In the genomic region with DNA sequence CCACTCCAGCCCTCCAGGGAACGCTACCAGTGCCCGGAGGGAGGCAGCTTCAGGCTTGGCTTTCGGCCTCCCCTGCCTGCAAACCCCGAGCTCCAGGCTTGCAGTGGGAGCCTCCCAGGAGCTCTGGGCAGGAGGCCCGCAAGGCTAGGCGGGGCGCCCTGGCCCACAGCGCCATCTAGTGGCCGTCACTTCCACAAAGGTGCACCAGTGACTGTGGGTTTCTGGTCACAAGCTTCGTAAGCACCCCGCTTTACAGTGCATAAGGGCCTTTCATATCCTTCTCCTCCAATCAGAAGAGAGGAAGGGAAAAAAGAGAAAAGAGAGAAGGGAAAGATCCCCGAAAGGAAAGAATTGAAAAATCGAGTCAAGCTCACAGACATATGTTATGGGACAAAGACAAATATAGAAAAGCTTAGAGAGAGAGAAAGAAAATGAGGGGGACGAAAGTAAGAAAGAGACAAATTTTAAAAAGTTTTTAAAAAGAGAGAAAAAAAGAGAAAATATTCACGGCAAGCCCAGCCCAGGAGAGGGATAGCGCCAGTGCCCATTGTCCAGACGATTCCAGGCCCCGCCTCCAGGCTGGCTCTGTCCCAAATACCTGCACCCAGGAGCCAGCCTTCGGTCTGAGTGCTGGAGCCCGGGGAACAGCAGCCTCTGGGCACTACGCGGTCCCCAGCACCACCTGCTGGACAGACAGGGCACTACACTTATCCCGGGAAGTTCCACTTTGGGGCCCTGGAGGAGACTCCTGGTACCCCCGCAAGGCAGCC, we compare ENCODE assay signal across 1 cellular context.
TF ChIP-seq lines count a peak whose summit lies in the region.

No MANE protein-coding gene starts in this region.

TF ChIP-seq in HEK293, 187 proteins besides CTCF, POLR2A, EP300 and RAD21 (continued from another document and continues in another):
- TF ChIP-seq ZNF132 (tag by site-specific recombination; IDR thresholded peaks at IDR 0.05; ENCODE audit: borderline replicate concordance) (no peak), ZNF571 (tag by site-specific recombination; IDR thresholded peaks at IDR 0.05) (no peak), ZFP3 (tag by site-specific recombination; IDR thresholded peaks at IDR 0.05; ENCODE audit: low read depth) (no peak), ZNF175 (tag by site-specific recombination; IDR thresholded peaks at IDR 0.05) (no peak), ZIC2 (tag by site-specific recombination; IDR thresholded peaks at IDR 0.05) (peak; percentile 90), ZNF24 (tag by site-specific recombination; IDR thresholded peaks at IDR 0.05) (0 out of 2 replicates have a peak, but pooled peaks have one; percentile 24), ZNF629 (tag by site-specific recombination; IDR thresholded peaks at IDR 0.05) (peak; percentile 61), ZNF514 (tag by site-specific recombination; IDR thresholded peaks at IDR 0.05) (no peak), ZFP69B (tag by site-specific recombination; IDR thresholded peaks at IDR 0.05) (no peak), KLF1 (tag by site-specific recombination; IDR thresholded peaks at IDR 0.05) (0 out of 2 replicates have a peak, but pooled peaks have one; percentile 14), ZNF660 (tag by site-specific recombination; IDR thresholded peaks at IDR 0.05) (no peak; the same call in 1 of the 2 replicates), ZBTB1 (tag by site-specific recombination; IDR thresholded peaks at IDR 0.05) (no peak), ZBTB20 (tag by site-specific recombination; IDR thresholded peaks at IDR 0.05) (peak; percentile 99), ZNF433 (tag by site-specific recombination; IDR thresholded peaks at IDR 0.05; ENCODE audit: low read depth) (no peak), BCL11A (tag by site-specific recombination; IDR thresholded peaks at IDR 0.05; ENCODE audit: low read depth) (0 out of 2 replicates have a peak, but pooled peaks have one; percentile 41), ZNF529 (tag by site-specific recombination; IDR thresholded peaks at IDR 0.05; ENCODE audit: insufficient replicate concordance) (no peak), ZNF670 (tag by site-specific recombination; IDR thresholded peaks at IDR 0.05; ENCODE audit: low read depth) (no peak), GLI2 (tag by site-specific recombination; IDR thresholded peaks at IDR 0.05; ENCODE audit: borderline replicate concordance, low read depth) (no peak), SP2 (tag by site-specific recombination; IDR thresholded peaks at IDR 0.05) (peak; percentile 34; the same call in 1 of the 2 replicates), ZNF302 (tag by site-specific recombination; IDR thresholded peaks at IDR 0.05; ENCODE audit: low read depth) (no peak), ZNF664 (tag by site-specific recombination; IDR thresholded peaks at IDR 0.05) (no peak), ZNF830 (tag by site-specific recombination; IDR thresholded peaks at IDR 0.05; ENCODE audit: low read depth) (no peak), ZNF335 (tag by site-specific recombination; conservative IDR thresholded peaks at IDR 0.05) (peak; percentile 93), ZNF366 (tag by site-specific recombination; conservative IDR thresholded peaks at IDR 0.05) (peak; percentile 96), HOXC10 (CRISPR knock-in tag; IDR thresholded peaks at IDR 0.05) (no peak), ZNF785 (tag by site-specific recombination; IDR thresholded peaks at IDR 0.05) (no peak), ZNF76 (tag by site-specific recombination; IDR thresholded peaks at IDR 0.05; ENCODE audit: borderline replicate concordance, low read depth) (peak; percentile 36; the same call in 1 of the 2 replicates)
- TF ChIP-seq, protein P1, sequence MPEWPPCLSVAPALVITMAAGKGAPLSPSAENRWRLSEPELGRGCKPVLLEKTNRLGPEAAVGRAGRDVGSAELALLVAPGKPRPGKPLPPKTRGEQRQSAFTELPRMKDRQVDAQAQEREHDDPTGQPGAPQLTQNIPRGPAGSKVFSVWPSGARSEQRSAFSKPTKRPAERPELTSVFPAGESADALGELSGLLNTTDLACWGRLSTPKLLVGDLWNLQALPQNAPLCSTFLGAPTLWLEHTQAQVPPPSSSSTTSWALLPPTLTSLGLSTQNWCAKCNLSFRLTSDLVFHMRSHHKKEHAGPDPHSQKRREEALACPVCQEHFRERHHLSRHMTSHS (tag by site-specific recombination; IDR thresholded peaks at IDR 0.05): no peak
- TF ChIP-seq, protein P2, sequence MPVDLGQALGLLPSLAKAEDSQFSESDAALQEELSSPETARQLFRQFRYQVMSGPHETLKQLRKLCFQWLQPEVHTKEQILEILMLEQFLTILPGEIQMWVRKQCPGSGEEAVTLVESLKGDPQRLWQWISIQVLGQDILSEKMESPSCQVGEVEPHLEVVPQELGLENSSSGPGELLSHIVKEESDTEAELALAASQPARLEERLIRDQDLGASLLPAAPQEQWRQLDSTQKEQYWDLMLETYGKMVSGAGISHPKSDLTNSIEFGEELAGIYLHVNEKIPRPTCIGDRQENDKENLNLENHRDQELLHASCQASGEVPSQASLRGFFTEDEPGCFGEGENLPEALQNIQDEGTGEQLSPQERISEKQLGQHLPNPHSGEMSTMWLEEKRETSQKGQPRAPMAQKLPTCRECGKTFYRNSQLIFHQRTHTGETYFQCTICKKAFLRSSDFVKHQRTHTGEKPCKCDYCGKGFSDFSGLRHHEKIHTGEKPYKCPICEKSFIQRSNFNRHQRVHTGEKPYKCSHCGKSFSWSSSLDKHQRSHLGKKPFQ (tag by site-specific recombination; IDR thresholded peaks at IDR 0.05): no peak
- TF ChIP-seq, protein P3, sequence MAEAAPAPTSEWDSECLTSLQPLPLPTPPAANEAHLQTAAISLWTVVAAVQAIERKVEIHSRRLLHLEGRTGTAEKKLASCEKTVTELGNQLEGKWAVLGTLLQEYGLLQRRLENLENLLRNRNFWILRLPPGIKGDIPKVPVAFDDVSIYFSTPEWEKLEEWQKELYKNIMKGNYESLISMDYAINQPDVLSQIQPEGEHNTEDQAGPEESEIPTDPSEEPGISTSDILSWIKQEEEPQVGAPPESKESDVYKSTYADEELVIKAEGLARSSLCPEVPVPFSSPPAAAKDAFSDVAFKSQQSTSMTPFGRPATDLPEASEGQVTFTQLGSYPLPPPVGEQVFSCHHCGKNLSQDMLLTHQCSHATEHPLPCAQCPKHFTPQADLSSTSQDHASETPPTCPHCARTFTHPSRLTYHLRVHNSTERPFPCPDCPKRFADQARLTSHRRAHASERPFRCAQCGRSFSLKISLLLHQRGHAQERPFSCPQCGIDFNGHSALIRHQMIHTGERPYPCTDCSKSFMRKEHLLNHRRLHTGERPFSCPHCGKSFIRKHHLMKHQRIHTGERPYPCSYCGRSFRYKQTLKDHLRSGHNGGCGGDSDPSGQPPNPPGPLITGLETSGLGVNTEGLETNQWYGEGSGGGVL (tag by site-specific recombination; IDR thresholded peaks at IDR 0.05): no peak
- TF ChIP-seq, protein P4, sequence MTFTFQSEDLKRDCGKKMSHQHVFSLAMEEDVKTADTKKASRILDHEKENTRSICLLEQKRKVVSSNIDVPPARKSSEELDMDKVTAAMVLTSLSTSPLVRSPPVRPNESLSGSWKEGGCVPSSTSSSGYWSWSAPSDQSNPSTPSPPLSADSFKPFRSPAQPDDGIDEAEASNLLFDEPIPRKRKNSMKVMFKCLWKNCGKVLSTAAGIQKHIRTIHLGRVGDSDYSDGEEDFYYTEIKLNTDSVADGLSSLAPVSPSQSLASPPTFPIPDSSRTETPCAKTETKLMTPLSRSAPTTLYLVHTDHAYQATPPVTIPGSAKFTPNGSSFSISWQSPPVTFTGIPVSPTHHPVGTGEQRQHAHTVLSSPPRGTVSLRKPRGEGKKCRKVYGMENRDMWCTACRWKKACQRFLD (tag by site-specific recombination; IDR thresholded peaks at IDR 0.05): no peak
- TF ChIP-seq, protein P5, sequence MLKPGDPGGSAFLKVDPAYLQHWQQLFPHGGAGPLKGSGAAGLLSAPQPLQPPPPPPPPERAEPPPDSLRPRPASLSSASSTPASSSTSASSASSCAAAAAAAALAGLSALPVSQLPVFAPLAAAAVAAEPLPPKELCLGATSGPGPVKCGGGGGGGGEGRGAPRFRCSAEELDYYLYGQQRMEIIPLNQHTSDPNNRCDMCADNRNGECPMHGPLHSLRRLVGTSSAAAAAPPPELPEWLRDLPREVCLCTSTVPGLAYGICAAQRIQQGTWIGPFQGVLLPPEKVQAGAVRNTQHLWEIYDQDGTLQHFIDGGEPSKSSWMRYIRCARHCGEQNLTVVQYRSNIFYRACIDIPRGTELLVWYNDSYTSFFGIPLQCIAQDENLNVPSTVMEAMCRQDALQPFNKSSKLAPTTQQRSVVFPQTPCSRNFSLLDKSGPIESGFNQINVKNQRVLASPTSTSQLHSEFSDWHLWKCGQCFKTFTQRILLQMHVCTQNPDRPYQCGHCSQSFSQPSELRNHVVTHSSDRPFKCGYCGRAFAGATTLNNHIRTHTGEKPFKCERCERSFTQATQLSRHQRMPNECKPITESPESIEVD (tag by site-specific recombination; IDR thresholded peaks at IDR 0.05): no peak
- TF ChIP-seq, protein P6, sequence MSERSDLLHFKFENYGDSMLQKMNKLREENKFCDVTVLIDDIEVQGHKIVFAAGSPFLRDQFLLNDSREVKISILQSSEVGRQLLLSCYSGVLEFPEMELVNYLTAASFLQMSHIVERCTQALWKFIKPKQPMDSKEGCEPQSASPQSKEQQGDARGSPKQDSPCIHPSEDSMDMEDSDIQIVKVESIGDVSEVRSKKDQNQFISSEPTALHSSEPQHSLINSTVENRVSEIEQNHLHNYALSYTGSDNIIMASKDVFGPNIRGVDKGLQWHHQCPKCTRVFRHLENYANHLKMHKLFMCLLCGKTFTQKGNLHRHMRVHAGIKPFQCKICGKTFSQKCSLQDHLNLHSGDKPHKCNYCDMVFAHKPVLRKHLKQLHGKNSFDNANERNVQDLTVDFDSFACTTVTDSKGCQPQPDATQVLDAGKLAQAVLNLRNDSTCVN (tag by site-specific recombination; optimal IDR thresholded peaks at IDR 0.05): peak; percentile 16
- TF ChIP-seq, protein P7, sequence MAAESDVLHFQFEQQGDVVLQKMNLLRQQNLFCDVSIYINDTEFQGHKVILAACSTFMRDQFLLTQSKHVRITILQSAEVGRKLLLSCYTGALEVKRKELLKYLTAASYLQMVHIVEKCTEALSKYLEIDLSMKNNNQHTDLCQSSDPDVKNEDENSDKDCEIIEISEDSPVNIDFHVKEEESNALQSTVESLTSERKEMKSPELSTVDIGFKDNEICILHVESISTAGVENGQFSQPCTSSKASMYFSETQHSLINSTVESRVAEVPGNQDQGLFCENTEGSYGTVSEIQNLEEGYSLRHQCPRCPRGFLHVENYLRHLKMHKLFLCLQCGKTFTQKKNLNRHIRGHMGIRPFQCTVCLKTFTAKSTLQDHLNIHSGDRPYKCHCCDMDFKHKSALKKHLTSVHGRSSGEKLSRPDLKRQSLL (tag by site-specific recombination; IDR thresholded peaks at IDR 0.05): peak; percentile 78
- TF ChIP-seq, protein P8, sequence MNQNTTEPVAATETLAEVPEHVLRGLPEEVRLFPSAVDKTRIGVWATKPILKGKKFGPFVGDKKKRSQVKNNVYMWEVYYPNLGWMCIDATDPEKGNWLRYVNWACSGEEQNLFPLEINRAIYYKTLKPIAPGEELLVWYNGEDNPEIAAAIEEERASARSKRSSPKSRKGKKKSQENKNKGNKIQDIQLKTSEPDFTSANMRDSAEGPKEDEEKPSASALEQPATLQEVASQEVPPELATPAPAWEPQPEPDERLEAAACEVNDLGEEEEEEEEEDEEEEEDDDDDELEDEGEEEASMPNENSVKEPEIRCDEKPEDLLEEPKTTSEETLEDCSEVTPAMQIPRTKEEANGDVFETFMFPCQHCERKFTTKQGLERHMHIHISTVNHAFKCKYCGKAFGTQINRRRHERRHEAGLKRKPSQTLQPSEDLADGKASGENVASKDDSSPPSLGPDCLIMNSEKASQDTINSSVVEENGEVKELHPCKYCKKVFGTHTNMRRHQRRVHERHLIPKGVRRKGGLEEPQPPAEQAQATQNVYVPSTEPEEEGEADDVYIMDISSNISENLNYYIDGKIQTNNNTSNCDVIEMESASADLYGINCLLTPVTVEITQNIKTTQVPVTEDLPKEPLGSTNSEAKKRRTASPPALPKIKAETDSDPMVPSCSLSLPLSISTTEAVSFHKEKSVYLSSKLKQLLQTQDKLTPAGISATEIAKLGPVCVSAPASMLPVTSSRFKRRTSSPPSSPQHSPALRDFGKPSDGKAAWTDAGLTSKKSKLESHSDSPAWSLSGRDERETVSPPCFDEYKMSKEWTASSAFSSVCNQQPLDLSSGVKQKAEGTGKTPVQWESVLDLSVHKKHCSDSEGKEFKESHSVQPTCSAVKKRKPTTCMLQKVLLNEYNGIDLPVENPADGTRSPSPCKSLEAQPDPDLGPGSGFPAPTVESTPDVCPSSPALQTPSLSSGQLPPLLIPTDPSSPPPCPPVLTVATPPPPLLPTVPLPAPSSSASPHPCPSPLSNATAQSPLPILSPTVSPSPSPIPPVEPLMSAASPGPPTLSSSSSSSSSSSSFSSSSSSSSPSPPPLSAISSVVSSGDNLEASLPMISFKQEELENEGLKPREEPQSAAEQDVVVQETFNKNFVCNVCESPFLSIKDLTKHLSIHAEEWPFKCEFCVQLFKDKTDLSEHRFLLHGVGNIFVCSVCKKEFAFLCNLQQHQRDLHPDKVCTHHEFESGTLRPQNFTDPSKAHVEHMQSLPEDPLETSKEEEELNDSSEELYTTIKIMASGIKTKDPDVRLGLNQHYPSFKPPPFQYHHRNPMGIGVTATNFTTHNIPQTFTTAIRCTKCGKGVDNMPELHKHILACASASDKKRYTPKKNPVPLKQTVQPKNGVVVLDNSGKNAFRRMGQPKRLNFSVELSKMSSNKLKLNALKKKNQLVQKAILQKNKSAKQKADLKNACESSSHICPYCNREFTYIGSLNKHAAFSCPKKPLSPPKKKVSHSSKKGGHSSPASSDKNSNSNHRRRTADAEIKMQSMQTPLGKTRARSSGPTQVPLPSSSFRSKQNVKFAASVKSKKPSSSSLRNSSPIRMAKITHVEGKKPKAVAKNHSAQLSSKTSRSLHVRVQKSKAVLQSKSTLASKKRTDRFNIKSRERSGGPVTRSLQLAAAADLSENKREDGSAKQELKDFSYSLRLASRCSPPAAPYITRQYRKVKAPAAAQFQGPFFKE (tag by site-specific recombination; IDR thresholded peaks at IDR 0.05; ENCODE audit: borderline replicate concordance): no peak
- TF ChIP-seq, protein P9, sequence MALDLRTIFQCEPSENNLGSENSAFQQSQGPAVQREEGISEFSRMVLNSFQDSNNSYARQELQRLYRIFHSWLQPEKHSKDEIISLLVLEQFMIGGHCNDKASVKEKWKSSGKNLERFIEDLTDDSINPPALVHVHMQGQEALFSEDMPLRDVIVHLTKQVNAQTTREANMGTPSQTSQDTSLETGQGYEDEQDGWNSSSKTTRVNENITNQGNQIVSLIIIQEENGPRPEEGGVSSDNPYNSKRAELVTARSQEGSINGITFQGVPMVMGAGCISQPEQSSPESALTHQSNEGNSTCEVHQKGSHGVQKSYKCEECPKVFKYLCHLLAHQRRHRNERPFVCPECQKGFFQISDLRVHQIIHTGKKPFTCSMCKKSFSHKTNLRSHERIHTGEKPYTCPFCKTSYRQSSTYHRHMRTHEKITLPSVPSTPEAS (tag by site-specific recombination; IDR thresholded peaks at IDR 0.05): no peak
